In the genomic region with DNA sequence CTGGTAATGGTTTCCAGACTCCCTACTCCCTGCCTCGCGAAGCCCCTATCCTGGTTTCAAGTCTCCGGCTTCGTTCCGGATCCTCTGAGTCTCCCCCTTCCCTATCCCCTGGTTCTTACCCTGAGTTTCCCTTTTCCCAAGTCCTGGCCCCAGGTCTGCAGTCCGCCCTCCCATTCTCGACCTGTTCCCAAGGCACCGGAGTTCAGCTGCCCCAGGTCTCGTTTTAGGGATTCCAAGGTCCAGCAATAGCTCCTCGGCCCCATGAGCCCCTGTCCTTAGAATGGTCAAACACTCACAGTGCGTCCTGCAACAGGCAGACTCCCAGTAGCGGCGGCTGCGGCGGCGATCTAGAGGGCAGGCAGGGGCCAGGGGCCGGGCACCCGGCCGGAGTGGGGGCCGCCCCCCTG, we compare ENCODE assay signal across 8 cellular contexts. TPM values are rescaled to one million over a fixed set of nuclear protein-coding genes. Genes with fewer than 3 reads are reported as not detected.
DNase-seq lines count a peak whose midpoint lies in the region; ATAC-seq and TF ChIP-seq lines count a peak whose summit lies in the region.

No MANE protein-coding gene starts in this region.

- no peak for TF ChIP-seq CTCF in AG09309 (IDR thresholded peaks at IDR 0.05; ENCODE audit: control insufficient read depth, insufficient read depth, low read depth, low read length, missing control alignments)

- H3K4me3 ChIP-seq in AG09309 (ENCODE audit: control insufficient read depth, low read depth, low read length), result peak overlapping the region; percentile 81
- peak overlapping the region; percentile 53 for H3K4me3 ChIP-seq in naive thymus-derived CD4-positive, alpha-beta T cell (ENCODE audit: low read length)

- peaks cover 5 to 18% of the 10 kb centered on the region in 2 donors for H3K4me1 ChIP-seq in naive thymus-derived CD4-positive, alpha-beta T cell (ENCODE audit: control insufficient read depth in 2 of 2, insufficient read depth in 2 of 2, low read length in 2 of 2)

- no peak for ATAC-seq in effector memory CD8-positive, alpha-beta T cell (replicated peaks)
- no peak for ATAC-seq in naive thymus-derived CD4-positive, alpha-beta T cell
- ATAC-seq in HG03025 (IDR thresholded peaks at IDR 0.05; ENCODE audit: low FRiP score, unreplicated experiment) (no peak), HG03521 (IDR thresholded peaks at IDR 0.05; ENCODE audit: unreplicated experiment) (no peak), GM21576 (IDR thresholded peaks at IDR 0.05; ENCODE audit: unreplicated experiment) (no peak)

- peak overlapping the region; percentile 75 to 81 for H3K4me3 Mint-ChIP-seq in effector memory CD8-positive, alpha-beta T cell
- peak overlapping the region in 9 of 10 donors; percentile 25 to 100 (median 62) for H3K4me3 Mint-ChIP-seq in naive thymus-derived CD4-positive, alpha-beta T cell

- H3K36me3 Mint-ChIP-seq in effector memory CD8-positive, alpha-beta T cell (ENCODE audit: insufficient read depth), result peaks cover 9% of the 10 kb centered on the region
- peaks cover 0 to 8% (median 0%) of the 10 kb centered on the region in 5 donors for H3K36me3 Mint-ChIP-seq in naive thymus-derived CD4-positive, alpha-beta T cell

- H3K27me3 ChIP-seq in naive thymus-derived CD4-positive, alpha-beta T cell (ENCODE audit: control insufficient read depth in 2 of 2, insufficient read depth in 2 of 2, low read length in 2 of 2), result peaks cover 0 to 16% of the 10 kb centered on the region in 2 donors

- POLR2A ChIA-PET in naive thymus-derived CD4-positive, alpha-beta T cell (lab: Charles Lee), result no interaction called here

- H3K27me3 Mint-ChIP-seq in effector memory CD8-positive, alpha-beta T cell, result peaks cover 8 to 24% of the 10 kb centered on the region in 2 donors
- peaks cover 24 to 56% (median 35%) of the 10 kb centered on the region in 5 donors for H3K27me3 Mint-ChIP-seq in naive thymus-derived CD4-positive, alpha-beta T cell

- H3K9me3 ChIP-seq in naive thymus-derived CD4-positive, alpha-beta T cell (ENCODE audit: control insufficient read depth in 2 of 3, low read length in 3 of 3), result no peaks in the 10 kb centered on the region

- DNase-seq in AG09309 (ENCODE audit: low read depth), result no peak
- peak; percentile 54 for DNase-seq in HuH-7 (ENCODE audit: low spot score)
- no peak for DNase-seq in effector memory CD8-positive, alpha-beta T cell
- DNase-seq in naive thymus-derived CD4-positive, alpha-beta T cell, result peak in 1 of 9 donors; percentile 11
- DNase-seq in OCI-M2 (lab: John Stamatoyannopoulos, UW; ENCODE audit: unreplicated experiment), result no peak

- H3K36me3 ChIP-seq in naive thymus-derived CD4-positive, alpha-beta T cell (ENCODE audit: control insufficient read depth in 2 of 3, insufficient read depth in 3 of 3, low read length in 3 of 3), result peaks cover 0 to 5% (median 0%) of the 10 kb centered on the region in 3 experiments

- peaks cover 16 to 22% of the 10 kb centered on the region in 2 donors for H3K4me1 Mint-ChIP-seq in effector memory CD8-positive, alpha-beta T cell (ENCODE audit: low read depth in 2 of 2)
- H3K4me1 Mint-ChIP-seq in naive thymus-derived CD4-positive, alpha-beta T cell, result peaks cover 21 to 34% (median 26%) of the 10 kb centered on the region in 7 donors

- no peak overlapping the region for H3K27ac Mint-ChIP-seq in effector memory CD8-positive, alpha-beta T cell
- no peak overlapping the region for H3K27ac Mint-ChIP-seq in naive thymus-derived CD4-positive, alpha-beta T cell

- H3K9me3 Mint-ChIP-seq in effector memory CD8-positive, alpha-beta T cell, result no peaks in the 10 kb centered on the region
- H3K9me3 Mint-ChIP-seq in naive thymus-derived CD4-positive, alpha-beta T cell, result peaks cover 0 to 2% (median 0%) of the 10 kb centered on the region in 11 donors

- CTCF ChIA-PET in naive thymus-derived CD4-positive, alpha-beta T cell (lab: Charles Lee), result interaction anchor here (0.6 to 0.9 kb wide), 2 partner anchors 9 to 14 kb away, joined by 3 read pairs; no protein-coding TSS in a partner anchor

- H3K27ac ChIP-seq in naive thymus-derived CD4-positive, alpha-beta T cell (ENCODE audit: low read depth, low read length), result no peak overlapping the region

- intact Hi-C loops in naive thymus-derived CD4-positive, alpha-beta T cell (cut with micrococcal nuclease), result loop anchor here (1.0 to 10.0 kb wide), 3 partner anchors 10 to 404 kb away; partner anchors contain the start of genes NOLC1 (in 1 of the 2) and TRIM8 (in 1 of the 2)

RNA-seq across cellular contexts. Expression of gene PITX3, which starts 0.3 kb away (rescaled TPM):
- not detected for total RNA-seq in naive thymus-derived CD4-positive, alpha-beta T cell
- not detected for polyA plus RNA-seq in naive thymus-derived CD4-positive, alpha-beta T cell

RNA-seq across cellular contexts. Expression of gene GBF1, which starts 4.3 kb away (rescaled TPM):
- total RNA-seq in naive thymus-derived CD4-positive, alpha-beta T cell, result 10 to 100 TPM; 36.2 to 47.2 (median 37.8) TPM
- polyA plus RNA-seq in naive thymus-derived CD4-positive, alpha-beta T cell, result 10 to 100 TPM in 1 of 2 donors, 1 to 10 TPM in 1; 8.5 to 24.3 TPM

RNA-seq across cellular contexts. Expression of gene ELOVL3, which starts 14.9 kb away (rescaled TPM):
- not detected for total RNA-seq in naive thymus-derived CD4-positive, alpha-beta T cell
- not detected for polyA plus RNA-seq in naive thymus-derived CD4-positive, alpha-beta T cell
